Comparison of ENCODE assay signal across 8 cellular contexts in the genomic region with DNA sequence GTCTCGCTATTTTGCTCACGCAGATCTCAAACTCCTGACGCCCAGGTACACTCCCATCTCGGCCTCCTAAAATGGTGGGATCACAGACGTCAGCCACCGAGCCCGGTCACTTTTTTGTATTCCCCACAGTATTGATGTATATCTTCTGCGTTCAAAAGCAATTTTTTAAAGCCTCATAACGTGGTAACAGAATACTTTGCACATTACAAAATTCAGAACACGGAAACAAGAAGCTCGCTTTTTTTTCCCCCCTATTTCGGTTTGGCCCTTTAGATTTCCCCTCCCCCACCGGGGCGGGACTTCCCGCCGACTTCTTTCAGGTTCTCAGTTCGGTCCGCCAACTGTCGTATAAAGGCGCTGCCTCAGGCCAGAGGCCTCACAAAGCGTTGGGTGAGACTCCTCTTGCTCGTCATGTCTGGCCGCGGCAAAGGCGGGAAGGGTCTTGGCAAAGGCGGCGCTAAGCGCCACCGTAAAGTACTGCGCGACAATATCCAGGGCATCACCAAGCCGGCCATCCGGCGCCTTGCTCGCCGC.
DNase-seq lines count a peak whose midpoint lies in the region; ATAC-seq and TF ChIP-seq lines count a peak whose summit lies in the region.
"Not testable (repeated sequence)": the region's sequence is repeated elsewhere in the genome, so short reads cannot be mapped to it uniquely, and the experiment has no call there.

No MANE protein-coding gene starts in this region.

- not testable (repeated sequence) for TF ChIP-seq CTCF in Caco-2 (IDR thresholded peaks at IDR 0.05; ENCODE audit: insufficient read depth in 1 of 2, low read depth in 1 of 2, low read length in 1 of 2, severe bottlenecking in 1 of 2, unreplicated experiment in 1 of 2); right lobe of liver (IDR thresholded peaks at IDR 0.05)

- WGBS in right lobe of liver (ENCODE audit: insufficient coverage, low coverage, low lambda C conversion rate, missing lambda C conversion rate) = 1% methylated on average over 20 of the region's 36 CpGs

- not testable (repeated sequence) for H3K9me3 Mint-ChIP-seq in Caco-2 (ENCODE audit: unreplicated experiment); activated CD4-positive, alpha-beta T cell treated with anti-CD3 and anti-CD28 coated beads, Interleukin-2, amount 10 ng/mL, durations not matched to agents 7 days and 5 days

- POLR2A ChIA-PET in Caco-2 (lab: Charles Lee) = interaction anchor here (0.6 to 5.1 kb wide), 11 partner anchors 10 to 677 kb away, joined by 3 to 57 read pairs (median 10); a partner anchor contains a TSS
- POLR2A ChIA-PET in activated CD4-positive, alpha-beta T cell treated with anti-CD3 and anti-CD28 coated beads, Interleukin-2, amount 10 ng/mL, durations not matched to agents 7 days and 5 days (lab: Charles Lee) = interaction anchor here (0.6 to 4.6 kb wide), 15 partner anchors 9 to 1798 kb away, joined by 3 to 114 read pairs (median 9); a partner anchor contains a TSS

- BruUV-seq in Caco-2 (replicated peaks; lab: Mats Ljungman, UMichigan) = not testable (repeated sequence)

- peaks cover 50% of the 10 kb centered on the region for H3K36me3 Mint-ChIP-seq in Caco-2 (ENCODE audit: insufficient read depth, unreplicated experiment)
- peaks cover 15% of the 10 kb centered on the region for H3K36me3 Mint-ChIP-seq in activated CD4-positive, alpha-beta T cell treated with anti-CD3 and anti-CD28 coated beads, Interleukin-2, amount 10 ng/mL, durations not matched to agents 7 days and 5 days (ENCODE audit: low read depth)

- peak overlapping the region; percentile 46 to 65 (median 54) for H3K27ac ChIP-seq in right lobe of liver

- H3K27me3 ChIP-seq in Caco-2 (replicated peaks; ENCODE audit: control insufficient read depth, insufficient read depth, low read length); right lobe of liver: not testable (repeated sequence)

- H3K4me3 ChIP-seq in Caco-2 (ENCODE audit: low read depth, low read length) (peak overlapping the region; percentile 26), right lobe of liver (peak overlapping the region; percentile 26 to 59 (median 56))

- intact Hi-C loops in Caco-2 (cut with micrococcal nuclease; ENCODE audit: unreplicated experiment); right lobe of liver (cut with DNase I): not testable (repeated sequence)

- DNase-seq in Caco-2 (peak; percentile 56 to 57), NCI-H748 treated with DMSO at 0.1 percent for 48 hours (lab: John Stamatoyannopoulos, UW) (peak; percentile 68), dermis blood vessel endothelial cell (peak; percentile 56), right lobe of liver (peak in 2 of 3 donors; percentile 44 to 67)
- peak; percentile 47 for DNase-seq in activated CD4-positive, alpha-beta T cell treated with anti-CD3 and anti-CD28 coated beads, Interleukin-2, amount 10 ng/mL, durations not matched to agents 7 days and 5 days
- DNase-seq in stimulated activated CD4-positive, alpha-beta T cell treated with anti-CD3 and anti-CD28 coated beads, Interleukin-4, amount 100 ng/mL, for 1 hour = peak; percentile 45

- not testable (repeated sequence) for H3K36me3 ChIP-seq in Caco-2 (ENCODE audit: control insufficient read depth, insufficient read depth, low read length); right lobe of liver

- peaks cover 14% of the 10 kb centered on the region; the same call in 1 of the 2 replicates for H3K4me1 ChIP-seq in Caco-2
- H3K4me1 ChIP-seq in right lobe of liver = not testable (repeated sequence)

- CTCF ChIA-PET in Caco-2 (lab: Charles Lee) = not testable (repeated sequence)
- CTCF ChIA-PET in activated CD4-positive, alpha-beta T cell treated with anti-CD3 and anti-CD28 coated beads, Interleukin-2, amount 10 ng/mL, durations not matched to agents 7 days and 5 days (lab: Charles Lee) = interaction anchor here (0.7 to 2.0 kb wide), 11 partner anchors 10 to 676 kb away, joined by 3 to 8 read pairs (median 5); a partner anchor contains a TSS

- H3K9me3 ChIP-seq in Caco-2, right lobe of liver: not testable (repeated sequence)

- peaks cover 25% of the 10 kb centered on the region for H3K4me1 Mint-ChIP-seq in Caco-2 (ENCODE audit: low read depth, unreplicated experiment)
- peaks cover 44% of the 10 kb centered on the region for H3K4me1 Mint-ChIP-seq in activated CD4-positive, alpha-beta T cell treated with anti-CD3 and anti-CD28 coated beads, Interleukin-2, amount 10 ng/mL, durations not matched to agents 7 days and 5 days

- ATAC-seq in GM21390 (IDR thresholded peaks at IDR 0.05; ENCODE audit: unreplicated experiment) (peak; percentile 62), HG03521 (IDR thresholded peaks at IDR 0.05; ENCODE audit: unreplicated experiment) (peak; percentile 64), right lobe of liver (peak; percentile 89 to 96 (median 94))

- H3K27me3 Mint-ChIP-seq in Caco-2 (ENCODE audit: insufficient read depth, unreplicated experiment); activated CD4-positive, alpha-beta T cell treated with anti-CD3 and anti-CD28 coated beads, Interleukin-2, amount 10 ng/mL, durations not matched to agents 7 days and 5 days: not testable (repeated sequence)

- H3K4me3 Mint-ChIP-seq in Caco-2 (ENCODE audit: unreplicated experiment) = peak overlapping the region; percentile 89
- peak overlapping the region; percentile 89 for H3K4me3 Mint-ChIP-seq in activated CD4-positive, alpha-beta T cell treated with anti-CD3 and anti-CD28 coated beads, Interleukin-2, amount 10 ng/mL, durations not matched to agents 7 days and 5 days

- TF ChIP-seq POLR2A in right lobe of liver (IDR thresholded peaks at IDR 0.05) = peak; percentile 48

- H3K27ac Mint-ChIP-seq in Caco-2 (ENCODE audit: unreplicated experiment) = peak overlapping the region; percentile 97
- H3K27ac Mint-ChIP-seq in activated CD4-positive, alpha-beta T cell treated with anti-CD3 and anti-CD28 coated beads, Interleukin-2, amount 10 ng/mL, durations not matched to agents 7 days and 5 days = peak overlapping the region; percentile 99

Comparison
In these comparisons a context has a peak if more than half of its experiments do, and no peak if none do; other contexts are left out.
1. Peak in every context shown above with its lines: DNase-seq, ATAC-seq, H3K4me3 ChIP-seq and H3K27ac ChIP-seq.